In genomic region chr7:28037220-28038010, GRCh38 we compare ENCODE assay signal across 9 cellular contexts.
DNase-seq lines count a peak whose midpoint lies in the region; ATAC-seq, FAIRE-seq and TF ChIP-seq lines count a peak whose summit lies in the region.
"Had no signal": no experiment of that assay in that cellular context is flagged by ENCODE, and none has a peak within 500 bp of the region (broad histone marks: within the 10 kb centered on the region; RNA-seq: fewer than 3 reads in every experiment).

No MANE protein-coding gene starts in this region.

- H3K9ac ChIP-seq in keratinocyte (ENCODE audit: control insufficient read depth, extremely low read depth, insufficient read depth, low read length): peak overlapping the region; percentile 43
- H3K9ac ChIP-seq: parathyroid adenoma had no signal

- peaks cover 22% of the 10 kb centered on the region for H3K4me1 Mint-ChIP-seq in activated naive CD8-positive, alpha-beta T cell (ENCODE audit: low read depth)

- H3K4me1 ChIP-seq in keratinocyte (ENCODE audit: control insufficient read depth, extremely low read depth, insufficient read depth, low read length) (peaks cover 51% of the 10 kb centered on the region), urinary bladder (ENCODE audit: insufficient read depth) (no peaks in the 10 kb centered on the region)
- H3K4me1 ChIP-seq: parathyroid adenoma had no signal

- peak; percentile 36 for FAIRE-seq in keratinocyte (lab: Jason Lieb, UNC)

- peak; percentile 84 for ATAC-seq in GM21381 (IDR thresholded peaks at IDR 0.05; ENCODE audit: unreplicated experiment)
- ATAC-seq in HG03521 (IDR thresholded peaks at IDR 0.05; ENCODE audit: unreplicated experiment): peak; percentile 90

- H3K36me3 ChIP-seq in keratinocyte (ENCODE audit: control insufficient read depth in 2 of 2, extremely low read depth in 1 of 2, insufficient read depth in 2 of 2, low read length in 2 of 2) (no peaks in the 10 kb centered on the region), urinary bladder (ENCODE audit: insufficient read depth) (no peaks in the 10 kb centered on the region)

- DNase-seq in DMS53 treated with DMSO at 0.1 percent for 48 hours (lab: John Stamatoyannopoulos, UW; ENCODE audit: unreplicated experiment) (peak; percentile 62), keratinocyte (ENCODE audit: low read depth, low spot score) (peak; percentile 85), posterior vena cava (ENCODE audit: low spot score) (no peak), OCI-M2 (lab: John Stamatoyannopoulos, UW; ENCODE audit: unreplicated experiment) (no peak)

- H4K20me1 ChIP-seq in keratinocyte (ENCODE audit: control insufficient read depth, extremely low read depth, insufficient read depth, low read length): no peaks in the 10 kb centered on the region

- H3K27me3 Mint-ChIP-seq in activated naive CD8-positive, alpha-beta T cell: no peaks in the 10 kb centered on the region

- no peaks in the 10 kb centered on the region for H3K9me3 ChIP-seq in keratinocyte (ENCODE audit: control insufficient read depth, low read depth, low read length)

- peak overlapping the region; percentile 82 for H3K4me2 ChIP-seq in keratinocyte (ENCODE audit: control insufficient read depth, extremely low read depth, insufficient read depth, low read depth, low read length)

- H3K4me3 Mint-ChIP-seq in activated naive CD8-positive, alpha-beta T cell: no peak overlapping the region

- H2AFZ ChIP-seq in keratinocyte (ENCODE audit: control insufficient read depth, low read length): peak overlapping the region; percentile 56
- H2AFZ ChIP-seq: parathyroid adenoma had no signal

- H3K4me3 ChIP-seq in keratinocyte (ENCODE audit: control insufficient read depth in 2 of 3, extremely low read depth in 1 of 3, insufficient read depth in 2 of 3, low read depth in 1 of 3, low read length in 3 of 3): peak overlapping the region in 2 of 3 experiments; percentile 22 to 50
- H3K4me3 ChIP-seq in urinary bladder (ENCODE audit: low read depth, low read length): no peak overlapping the region

- dilution Hi-C loops in keratinocyte (cut with MboI; ENCODE audit: extremely low pct_ligation_motif_present, low sequenced_read_pairs): no loop called here

- H3K27ac ChIP-seq in keratinocyte (ENCODE audit: control insufficient read depth, insufficient read depth, low read length): peak overlapping the region; percentile 68
- peak overlapping the region; percentile 34 for H3K27ac ChIP-seq in urinary bladder (ENCODE audit: low read depth)
- H3K27ac ChIP-seq: parathyroid adenoma had no signal

- peak overlapping the region; percentile 54 for H3K27ac Mint-ChIP-seq in activated naive CD8-positive, alpha-beta T cell

- H3K79me2 ChIP-seq in keratinocyte (ENCODE audit: control insufficient read depth, insufficient read depth, low read length): no peaks in the 10 kb centered on the region
- H3K79me2 ChIP-seq: parathyroid adenoma had no signal

- peaks cover 5% of the 10 kb centered on the region for H3K36me3 Mint-ChIP-seq in activated naive CD8-positive, alpha-beta T cell

- H3K27me3 ChIP-seq in keratinocyte (ENCODE audit: control insufficient read depth, extremely low read depth, insufficient read depth, low read length): no peaks in the 10 kb centered on the region

- WGBS in urinary bladder: 37% methylated on average over 6 of the region's 6 CpGs

- intact Hi-C loops in posterior vena cava (cut with DNase I): no loop called here

- H3K9me3 Mint-ChIP-seq in activated naive CD8-positive, alpha-beta T cell (ENCODE audit: low read depth): peaks cover 4% of the 10 kb centered on the region

- no peaks in the 10 kb centered on the region for H3K9me1 ChIP-seq in keratinocyte (ENCODE audit: control insufficient read depth, extremely low read depth, insufficient read depth, low read length)

- no peak for TF ChIP-seq CTCF in keratinocyte (optimal IDR thresholded peaks at IDR 0.05 in 1 of 3, IDR thresholded peaks at IDR 0.05 in 1 of 3, conservative IDR thresholded peaks at IDR 0.05 in 1 of 3; ENCODE audit: extremely low read depth in 1 of 3, insufficient read depth in 2 of 3, low read length in 3 of 3)

Comparison
In these comparisons a context has a peak if more than half of its experiments do, and no peak if none do; other contexts are left out.
1. DNase-seq: peak in DMS53 treated with DMSO at 0.1 percent for 48 hours (single experiment) and keratinocyte (single experiment); none in posterior vena cava (single experiment) and OCI-M2 (single experiment).